8 cellular contexts compared by ENCODE assay signal in the genomic region with DNA sequence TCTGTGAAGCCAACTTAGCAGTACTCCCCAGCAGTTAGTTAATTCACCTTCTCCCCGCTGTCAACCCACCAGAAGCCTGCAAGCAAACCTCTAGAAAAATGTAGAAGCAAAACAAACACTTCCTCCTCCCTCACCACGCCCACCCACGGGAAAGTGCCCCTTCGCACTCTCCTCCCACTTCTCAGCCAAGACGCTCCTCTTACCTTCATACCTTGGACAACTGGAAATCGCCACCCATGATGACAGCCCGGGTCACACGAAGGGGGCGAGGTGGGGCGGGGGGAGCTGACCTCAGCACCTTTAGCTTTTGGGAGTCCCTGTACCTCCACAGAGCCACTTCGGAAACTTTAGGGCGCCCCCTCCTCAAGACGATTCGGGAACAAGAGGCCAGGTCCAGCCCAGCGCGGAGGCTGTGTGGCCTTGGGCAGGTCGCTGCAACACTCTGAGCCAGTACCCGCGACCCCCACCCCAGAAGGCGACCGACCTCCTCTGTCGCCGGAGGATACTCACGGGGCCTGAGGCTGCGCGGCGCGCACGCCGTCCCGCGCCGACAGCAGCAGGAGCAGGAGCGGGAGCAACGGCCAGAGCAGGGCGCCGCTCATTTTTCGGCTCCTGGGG. TPM values are rescaled to one million over a fixed set of nuclear protein-coding genes. Genes with fewer than 3 reads are reported as not detected.
DNase-seq lines count a peak whose midpoint lies in the region; ATAC-seq, FAIRE-seq and TF ChIP-seq lines count a peak whose summit lies in the region.

No MANE protein-coding gene starts in this region.

- in situ Hi-C loops in HepG2 (cut with HindIII; ENCODE audit: extremely low pct_ligation_motif_present, low pct_unique_long_range_greater_than_20kb): no loop called here
- in situ Hi-C loops in brain microvascular endothelial cell (cut with HindIII; ENCODE audit: low pct_ligation_motif_present, low sequenced_read_pairs): no loop called here

- H3K4me2 ChIP-seq in astrocyte (ENCODE audit: low read length): peak overlapping the region; percentile 52
- H3K4me2 ChIP-seq in HepG2 (ENCODE audit: low read depth, low read length): no peak overlapping the region; the same call in 1 of the 2 replicates

- H2AFZ ChIP-seq in astrocyte (ENCODE audit: low read depth, low read length) (no peak overlapping the region), HepG2 (ENCODE audit: low read length) (no peak overlapping the region)

- TF ChIP-seq POLR2A in HepG2 (IDR thresholded peaks at IDR 0.05; ENCODE audit: insufficient read depth in 1 of 2, low read depth in 2 of 2, low read length in 2 of 2): no peak

- ATAC-seq in HepG2: no peak
- no peak for ATAC-seq in thoracic aorta (ENCODE audit: insufficient number of reproducible peaks, low FRiP score, low read depth)
- ATAC-seq in HG03521 (IDR thresholded peaks at IDR 0.05; ENCODE audit: unreplicated experiment): no peak

- H3K4me1 ChIP-seq in astrocyte (ENCODE audit: insufficient read depth, low read length) (no peaks in the 10 kb centered on the region), HepG2 (ENCODE audit: insufficient read depth, low read length) (no peaks in the 10 kb centered on the region), thoracic aorta (ENCODE audit: control insufficient read depth in 1 of 2, low read depth in 2 of 2) (peaks cover 3 to 4% of the 10 kb centered on the region in 2 donors)

- DNase-seq in activated T-cell treated with anti-CD3 and anti-CD28 coated beads for 24 hours (ENCODE audit: low read depth): peak; percentile 10
- no peak for DNase-seq in activated T-cell treated with anti-CD3 and anti-CD28 coated beads for 4 hours
- DNase-seq in astrocyte (ENCODE audit: low read depth): no peak
- no peak for DNase-seq in HepG2 (ENCODE audit: low spot score)
- no peak for DNase-seq in thoracic aorta (ENCODE audit: low spot score)
- DNase-seq in NCI-H187 treated with DMSO at 0.1 percent for 48 hours (lab: John Stamatoyannopoulos, UW): no peak
- DNase-seq in brain microvascular endothelial cell: no peak

- peaks cover 6% of the 10 kb centered on the region for H3K36me3 Mint-ChIP-seq in astrocyte (ENCODE audit: low read depth, unreplicated experiment)

- no peaks in the 10 kb centered on the region for H4K20me1 ChIP-seq in astrocyte (ENCODE audit: insufficient read depth, low read length)
- H4K20me1 ChIP-seq in HepG2 (ENCODE audit: insufficient read depth, low read length): no peaks in the 10 kb centered on the region

- H3K79me2 ChIP-seq in astrocyte (ENCODE audit: insufficient read depth, low read length): no peaks in the 10 kb centered on the region
- no peaks in the 10 kb centered on the region for H3K79me2 ChIP-seq in HepG2 (ENCODE audit: insufficient read depth, low read length)

- H3K4me3 Mint-ChIP-seq in astrocyte (ENCODE audit: unreplicated experiment): peak overlapping the region; percentile 73

- H3K9me3 Mint-ChIP-seq in astrocyte (ENCODE audit: unreplicated experiment): peaks cover 16% of the 10 kb centered on the region

- H3K27ac ChIP-seq in astrocyte (ENCODE audit: low read depth, low read length) (no peak overlapping the region), HepG2 (ENCODE audit: extremely low read length, insufficient read depth, low read length) (no peak overlapping the region), thoracic aorta (no peak overlapping the region), brain microvascular endothelial cell (no peak overlapping the region)

- H3K36me3 ChIP-seq in astrocyte (ENCODE audit: insufficient read depth, low read length) (no peaks in the 10 kb centered on the region), HepG2 (replicated peaks in 1 of 2; ENCODE audit: control insufficient read depth in 1 of 2, insufficient read depth in 2 of 2, low read length in 2 of 2) (no peaks in the 10 kb centered on the region), thoracic aorta (no peaks in the 10 kb centered on the region), brain microvascular endothelial cell (replicated peaks) (no peaks in the 10 kb centered on the region)

- CTCF ChIA-PET in HepG2 (lab: Yijun Ruan, JAX; ENCODE audit: low intra/inter-chr PET ratio, low total read pairs): no interaction called here

- H3K9me3 ChIP-seq in astrocyte (ENCODE audit: insufficient read depth, low read depth, low read length) (peaks cover 6% of the 10 kb centered on the region), HepG2 (ENCODE audit: low read length) (no peaks in the 10 kb centered on the region), thoracic aorta (peaks cover 10% of the 10 kb centered on the region)

- TF ChIP-seq RAD21 in HepG2 (CRISPR knock-in tag; IDR thresholded peaks at IDR 0.05): no peak

- peaks cover 30% of the 10 kb centered on the region for H3K27me3 ChIP-seq in astrocyte (ENCODE audit: insufficient read depth, low read length)
- peaks cover 8 to 33% of the 10 kb centered on the region in 2 experiments for H3K27me3 ChIP-seq in HepG2 (ENCODE audit: control insufficient read depth in 1 of 2, insufficient read depth in 2 of 2, low read length in 2 of 2)
- H3K27me3 ChIP-seq in thoracic aorta (replicated peaks; ENCODE audit: insufficient read depth): peaks cover 5% of the 10 kb centered on the region
- peaks cover 34% of the 10 kb centered on the region for H3K27me3 ChIP-seq in brain microvascular endothelial cell (replicated peaks)

- FAIRE-seq in astrocyte (lab: Jason Lieb, UNC) (no peak), HepG2 (lab: Jason Lieb, UNC) (no peak)

- H3K27me3 Mint-ChIP-seq in astrocyte (ENCODE audit: low read depth, unreplicated experiment): peaks cover 47% of the 10 kb centered on the region

- BruUV-seq in HepG2 (replicated peaks; lab: Mats Ljungman, UMichigan): no TSS peak

- H3K4me3 ChIP-seq in astrocyte (ENCODE audit: insufficient read depth, low read depth, low read length): no peak overlapping the region
- no peak overlapping the region; a peak in 1 of 6 replicates for H3K4me3 ChIP-seq in HepG2 (replicated peaks in 1 of 3; ENCODE audit: insufficient read depth in 1 of 3, low read depth in 2 of 3, low read length in 3 of 3)
- H3K4me3 ChIP-seq in thoracic aorta: peak overlapping the region; percentile 59
- no peak overlapping the region for H3K4me3 ChIP-seq in brain microvascular endothelial cell (ENCODE audit: low read depth, low read length)

- H3K9ac ChIP-seq in astrocyte (ENCODE audit: low read length): no peak overlapping the region
- H3K9ac ChIP-seq in HepG2 (ENCODE audit: insufficient read depth, low read depth, low read length): no peak overlapping the region

- no peak overlapping the region for H3K27ac Mint-ChIP-seq in astrocyte (ENCODE audit: unreplicated experiment)

- intact Hi-C loops in HepG2 (cut with micrococcal nuclease; ENCODE audit: unreplicated experiment): no loop called here

- 17% methylated on average over 17 of the region's 38 CpGs for WGBS in HepG2 (ENCODE audit: low lambda C conversion rate)

- TF ChIP-seq EP300 in HepG2 (IDR thresholded peaks at IDR 0.05; ENCODE audit: low read depth in 2 of 2, low read length in 2 of 2): no peak
- no peak for TF ChIP-seq EP300 in HepG2 (CRISPR knock-in tag; IDR thresholded peaks at IDR 0.05; ENCODE audit: borderline replicate concordance)

- H3K4me1 Mint-ChIP-seq in astrocyte (ENCODE audit: low read depth, unreplicated experiment): peaks cover 4% of the 10 kb centered on the region

- POLR2A ChIA-PET in HepG2 (lab: Yijun Ruan, JAX): no interaction called here

- TF ChIP-seq CTCF in astrocyte (IDR thresholded peaks at IDR 0.05; ENCODE audit: insufficient read depth, low read depth, low read length) (no peak), HepG2 (CRISPR knock-in tag; IDR thresholded peaks at IDR 0.05) (no peak), thoracic aorta (IDR thresholded peaks at IDR 0.05) (no peak), brain microvascular endothelial cell (IDR thresholded peaks at IDR 0.05; ENCODE audit: low read depth, low read length, missing control alignments) (no peak)

RNA-seq across cellular contexts. Expression of a gene that starts 0.5 kb away (rescaled TPM):
- total RNA-seq in astrocyte (1.4 and 1.9 TPM in 2 replicates), HepG2 (2016; rRNA removed; fragmentation: Illumina TruSeq; extraction: Trizol) (0.28 and 0.29 TPM in 2 replicates), thoracic aorta (10 to 100 TPM; 27.3 to 36.4 TPM)
- total RNA-seq in HepG2 (2016; cell fraction: cytosol; rRNA removed; fragmentation: Illumina TruSeq; extraction: Trizol; ENCODE audit: low read depth): not detected in 2 replicates
- 0.04 and 0.21 TPM in 2 replicates for total RNA-seq in HepG2 (2016; cell fraction: insoluble cytoplasmic fraction; rRNA removed; fragmentation: Illumina TruSeq; extraction: Trizol)
- not detected in 2 replicates for total RNA-seq in HepG2 (2016; cell fraction: membrane; rRNA removed; fragmentation: Illumina TruSeq; extraction: Trizol)
- 0.34 TPM in 2 replicates for total RNA-seq in HepG2 (2016; cell fraction: nucleus; rRNA removed; fragmentation: Illumina TruSeq; extraction: Trizol)
- 0.34 and 0.91 TPM in 2 replicates for polyA plus RNA-seq in HepG2 (2011; rRNA removed)
- 0.21 and 0.35 TPM in 2 replicates for polyA plus RNA-seq in HepG2 (2011; cell fraction: cytosol; rRNA removed)
- polyA plus RNA-seq in HepG2 (2011; cell fraction: nucleus; rRNA removed): 1.6 and 2.5 TPM in 2 replicates
- 0.12 and 0.71 TPM in 2 replicates for polyA plus RNA-seq in HepG2 (2012)
- polyA plus RNA-seq in HepG2 (2016; cell fraction: cytosol; fragmentation: Illumina TruSeq; extraction: Trizol; ENCODE audit: low read depth): 0.09 TPM in 1 of 2 replicates, not detected in the other
- polyA plus RNA-seq in HepG2 (2016; cell fraction: insoluble cytoplasmic fraction; fragmentation: Illumina TruSeq; extraction: Trizol; ENCODE audit: low read depth): 0.07 TPM in 1 of 2 replicates, not detected in the other
- 0.26 TPM in 1 of 2 replicates, not detected in the other for polyA plus RNA-seq in HepG2 (2016; cell fraction: membrane; fragmentation: Illumina TruSeq; extraction: Trizol; ENCODE audit: low read depth)
- 0.14 and 0.48 TPM in 2 replicates for polyA plus RNA-seq in HepG2 (2016; cell fraction: nucleus; fragmentation: Illumina TruSeq; extraction: Trizol; ENCODE audit: insufficient read depth, low read depth)
- polyA minus RNA-seq in HepG2 (2011; rRNA and poly(A)+ RNA removed; ENCODE audit: low replicate concordance): 0.30 and 0.94 TPM in 2 replicates
- not detected in 2 replicates for polyA minus RNA-seq in HepG2 (2011; cell fraction: cytosol; rRNA and poly(A)+ RNA removed)
- polyA minus RNA-seq in HepG2 (2011; cell fraction: nucleus; rRNA and poly(A)+ RNA removed): 0.26 and 1.4 TPM in 2 replicates

RNA-seq across cellular contexts. Expression of a gene that starts 49.1 kb away (rescaled TPM):
- total RNA-seq in astrocyte (5.6 and 7.6 TPM in 2 replicates), HepG2 (2016; rRNA removed; fragmentation: Illumina TruSeq; extraction: Trizol) (17.5 and 19.1 TPM in 2 replicates), thoracic aorta (10 to 100 TPM in 1 of 2 donors, 1 to 10 TPM in 1; 2.2 to 11.3 TPM)
- 7.9 and 8.8 TPM in 2 replicates for total RNA-seq in HepG2 (2016; cell fraction: cytosol; rRNA removed; fragmentation: Illumina TruSeq; extraction: Trizol; ENCODE audit: low read depth)
- 17.4 and 19.5 TPM in 2 replicates for total RNA-seq in HepG2 (2016; cell fraction: insoluble cytoplasmic fraction; rRNA removed; fragmentation: Illumina TruSeq; extraction: Trizol)
- 10.4 and 12.6 TPM in 2 replicates for total RNA-seq in HepG2 (2016; cell fraction: membrane; rRNA removed; fragmentation: Illumina TruSeq; extraction: Trizol)
- 10.9 and 13.5 TPM in 2 replicates for total RNA-seq in HepG2 (2016; cell fraction: nucleus; rRNA removed; fragmentation: Illumina TruSeq; extraction: Trizol)
- polyA plus RNA-seq in HepG2 (2011; rRNA removed): 7.1 and 7.8 TPM in 2 replicates
- 4.3 and 7.7 TPM in 2 replicates for polyA plus RNA-seq in HepG2 (2011; cell fraction: cytosol; rRNA removed)
- polyA plus RNA-seq in HepG2 (2011; cell fraction: nucleus; rRNA removed): 9.4 and 9.9 TPM in 2 replicates
- polyA plus RNA-seq in HepG2 (2012): 5.2 and 6.2 TPM in 2 replicates
- polyA plus RNA-seq in HepG2 (2016; cell fraction: cytosol; fragmentation: Illumina TruSeq; extraction: Trizol; ENCODE audit: low read depth): 4.1 and 4.3 TPM in 2 replicates
- 20.4 and 22.5 TPM in 2 replicates for polyA plus RNA-seq in HepG2 (2016; cell fraction: insoluble cytoplasmic fraction; fragmentation: Illumina TruSeq; extraction: Trizol; ENCODE audit: low read depth)
- polyA plus RNA-seq in HepG2 (2016; cell fraction: membrane; fragmentation: Illumina TruSeq; extraction: Trizol; ENCODE audit: low read depth): 5.6 and 9.6 TPM in 2 replicates
- polyA plus RNA-seq in HepG2 (2016; cell fraction: nucleus; fragmentation: Illumina TruSeq; extraction: Trizol; ENCODE audit: insufficient read depth, low read depth): 26.2 and 30.0 TPM in 2 replicates
- 6.4 and 32.7 TPM in 2 replicates for polyA minus RNA-seq in HepG2 (2011; rRNA and poly(A)+ RNA removed; ENCODE audit: low replicate concordance)
- polyA minus RNA-seq in HepG2 (2011; cell fraction: cytosol; rRNA and poly(A)+ RNA removed): 2.3 and 4.7 TPM in 2 replicates
- polyA minus RNA-seq in HepG2 (2011; cell fraction: nucleus; rRNA and poly(A)+ RNA removed): 3.7 and 4.2 TPM in 2 replicates

RNA-seq across cellular contexts. Expression of a gene that starts 49.4 kb away (rescaled TPM):
- total RNA-seq in astrocyte: 117 and 123 TPM in 2 replicates
- 14.1 and 18.0 TPM in 2 replicates for total RNA-seq in HepG2 (2016; rRNA removed; fragmentation: Illumina TruSeq; extraction: Trizol)
- total RNA-seq in HepG2 (2016; cell fraction: cytosol; rRNA removed; fragmentation: Illumina TruSeq; extraction: Trizol; ENCODE audit: low read depth): 13.9 and 14.5 TPM in 2 replicates
- 10.1 and 18.6 TPM in 2 replicates for total RNA-seq in HepG2 (2016; cell fraction: insoluble cytoplasmic fraction; rRNA removed; fragmentation: Illumina TruSeq; extraction: Trizol)
- 10.7 and 11.5 TPM in 2 replicates for total RNA-seq in HepG2 (2016; cell fraction: membrane; rRNA removed; fragmentation: Illumina TruSeq; extraction: Trizol)
- total RNA-seq in HepG2 (2016; cell fraction: nucleus; rRNA removed; fragmentation: Illumina TruSeq; extraction: Trizol): 22.1 and 24.4 TPM in 2 replicates
- polyA plus RNA-seq in HepG2 (2011; rRNA removed): 18.3 and 23.4 TPM in 2 replicates
- 7.2 and 9.7 TPM in 2 replicates for polyA plus RNA-seq in HepG2 (2011; cell fraction: cytosol; rRNA removed)
- polyA plus RNA-seq in HepG2 (2011; cell fraction: nucleus; rRNA removed): 169 and 196 TPM in 2 replicates
- 15.6 and 21.8 TPM in 2 replicates for polyA plus RNA-seq in HepG2 (2012)
- 1.5 and 1.8 TPM in 2 replicates for polyA plus RNA-seq in HepG2 (2016; cell fraction: cytosol; fragmentation: Illumina TruSeq; extraction: Trizol; ENCODE audit: low read depth)
- 11.9 and 14.6 TPM in 2 replicates for polyA plus RNA-seq in HepG2 (2016; cell fraction: insoluble cytoplasmic fraction; fragmentation: Illumina TruSeq; extraction: Trizol; ENCODE audit: low read depth)
- polyA plus RNA-seq in HepG2 (2016; cell fraction: membrane; fragmentation: Illumina TruSeq; extraction: Trizol; ENCODE audit: low read depth): 3.6 and 3.7 TPM in 2 replicates
- polyA plus RNA-seq in HepG2 (2016; cell fraction: nucleus; fragmentation: Illumina TruSeq; extraction: Trizol; ENCODE audit: insufficient read depth, low read depth): 77.8 and 81.3 TPM in 2 replicates
- polyA minus RNA-seq in HepG2 (2011; rRNA and poly(A)+ RNA removed; ENCODE audit: low replicate concordance): 28.0 and 67.0 TPM in 2 replicates
- polyA minus RNA-seq in HepG2 (2011; cell fraction: cytosol; rRNA and poly(A)+ RNA removed): 11.5 and 11.6 TPM in 2 replicates
- 37.3 and 38.0 TPM in 2 replicates for polyA minus RNA-seq in HepG2 (2011; cell fraction: nucleus; rRNA and poly(A)+ RNA removed)
- 100 to 1,000 TPM; 229 to 257 TPM for total RNA-seq in thoracic aorta
